In the genomic region with DNA sequence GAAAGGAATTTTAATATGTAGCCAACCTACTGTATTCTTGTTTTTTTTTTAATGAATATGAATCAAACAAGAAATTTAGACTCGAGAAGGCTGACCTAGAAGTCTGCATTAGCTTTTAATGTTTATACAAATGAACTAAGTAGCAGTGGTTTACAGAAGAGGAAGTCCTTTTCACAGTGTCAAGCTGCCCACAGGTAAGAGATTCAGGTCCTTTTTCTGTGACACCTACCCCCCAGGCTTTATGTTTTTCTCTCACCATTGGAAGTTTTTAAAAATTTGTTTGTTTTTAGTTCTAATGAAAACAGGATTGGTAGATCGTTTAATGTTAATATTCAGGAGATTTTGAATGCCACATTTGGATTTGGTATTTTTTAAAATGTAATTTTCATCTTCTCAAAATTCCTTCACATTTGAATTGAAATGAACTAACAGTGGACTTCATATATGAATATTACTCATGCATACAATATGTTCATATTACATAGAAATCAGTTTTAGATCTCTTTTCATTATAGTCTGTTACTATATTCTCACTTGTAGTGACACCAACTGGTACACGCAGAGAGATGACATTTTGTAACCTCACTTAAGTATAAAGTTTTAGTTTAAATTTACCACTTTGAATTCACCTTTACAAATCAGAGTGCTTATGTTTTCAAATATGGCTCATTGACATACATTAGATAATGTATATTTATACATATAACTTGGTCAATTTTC, we compare ENCODE assay signal across 9 cellular contexts. TPM values are rescaled to one million over a fixed set of nuclear protein-coding genes. Genes with fewer than 3 reads are reported as not detected.
DNase-seq lines count a peak whose midpoint lies in the region; ATAC-seq and TF ChIP-seq lines count a peak whose summit lies in the region.
"Had no signal": no experiment of that assay in that cellular context is flagged by ENCODE, and none has a peak within 500 bp of the region (broad histone marks: within the 10 kb centered on the region; RNA-seq: fewer than 3 reads in every experiment).

No MANE protein-coding gene starts in this region.

- peaks cover 62% of the 10 kb centered on the region for H3K4me1 Mint-ChIP-seq in activated CD4-positive, alpha-beta T cell treated with anti-CD3 and anti-CD28 coated beads, Interleukin-2, amount 10 ng/mL, durations not matched to agents 24 days and 14 days
- H3K4me1 Mint-ChIP-seq in activated CD4-positive, alpha-beta memory T cell treated with anti-CD3 and anti-CD28 coated beads for 36 hours (ENCODE audit: low read depth): peaks cover 80% of the 10 kb centered on the region

- TF ChIP-seq CTCF in lower lobe of right lung (IDR thresholded peaks at IDR 0.05) (no peak), foreskin fibroblast (IDR thresholded peaks at IDR 0.05; ENCODE audit: low read depth, low read length) (no peak)

- POLR2A ChIA-PET in activated CD4-positive, alpha-beta memory T cell treated with anti-CD3 and anti-CD28 coated beads for 36 hours (lab: Charles Lee): interaction anchor here (0.6 to 3.0 kb wide), 12 partner anchors 10 to 559 kb away, joined by 3 to 44 read pairs (median 4); a partner anchor contains a TSS

- CTCF ChIA-PET in activated CD4-positive, alpha-beta memory T cell treated with anti-CD3 and anti-CD28 coated beads for 36 hours (lab: Charles Lee): interaction anchor here (0.6 to 3.0 kb wide), 13 partner anchors 10 to 211 kb away, joined by 3 to 43 read pairs (median 4); a partner anchor contains a TSS

- peaks cover 11% of the 10 kb centered on the region for H3K9me3 ChIP-seq in lower lobe of right lung

- no peaks in the 10 kb centered on the region for H3K27me3 Mint-ChIP-seq in activated CD4-positive, alpha-beta T cell treated with anti-CD3 and anti-CD28 coated beads, Interleukin-2, amount 10 ng/mL, durations not matched to agents 24 days and 14 days
- H3K27me3 Mint-ChIP-seq in activated CD4-positive, alpha-beta memory T cell treated with anti-CD3 and anti-CD28 coated beads for 36 hours: no peaks in the 10 kb centered on the region

- DNase-seq in activated CD4-positive, alpha-beta T cell treated with anti-CD3 and anti-CD28 coated beads, Interleukin-2, amount 10 ng/mL, durations not matched to agents 24 days and 14 days: peak; percentile 21
- DNase-seq in activated CD4-positive, alpha-beta T cell treated with anti-CD3 and anti-CD28 coated beads, Interleukin-2, amount 50 U/mL, for 1 hour: no peak
- DNase-seq in activated CD4-positive, alpha-beta memory T cell treated with anti-CD3 and anti-CD28 coated beads for 36 hours: no peak
- DNase-seq in lower lobe of right lung: no peak
- no peak for DNase-seq in hippocampal formation (lab: John Stamatoyannopoulos, UW)
- DNase-seq in foreskin fibroblast: no peak
- DNase-seq in activated CD4-positive, alpha-beta T cell treated with anti-CD3 and anti-CD28 coated beads for 1 hour: no peak

- H3K36me3 ChIP-seq in lower lobe of right lung: peaks cover under 1% of the 10 kb centered on the region

- intact Hi-C loops in activated CD4-positive, alpha-beta T cell treated with anti-CD3 and anti-CD28 coated beads, Interleukin-2, amount 10 ng/mL, durations not matched to agents 24 days and 14 days (cut with micrococcal nuclease): no loop called here
- intact Hi-C loops in activated CD4-positive, alpha-beta memory T cell treated with anti-CD3 and anti-CD28 coated beads for 36 hours (cut with micrococcal nuclease): loop anchor here (2.0 to 5.0 kb wide), 3 partner anchors 60 to 1673 kb away; no protein-coding TSS in a partner anchor
- intact Hi-C loops in lower lobe of right lung (cut with DNase I): no loop called here

- H3K27ac ChIP-seq in lower lobe of right lung: peak overlapping the region; percentile 44
- H3K27ac ChIP-seq: C4-2B had no signal

- H3K27me3 ChIP-seq in lower lobe of right lung (ENCODE audit: low read depth): no peaks in the 10 kb centered on the region

- peak overlapping the region; percentile 22 for H3K4me3 ChIP-seq in lower lobe of right lung
- no peak overlapping the region for H3K4me3 ChIP-seq in foreskin fibroblast (ENCODE audit: low read depth in 1 of 2, low read length in 2 of 2)

- peak; percentile 23 for ATAC-seq in HG03060 (IDR thresholded peaks at IDR 0.05; ENCODE audit: low read depth, unreplicated experiment)
- peak in 1 of 2 donors; percentile 39 for ATAC-seq in lower lobe of right lung

- H3K27ac Mint-ChIP-seq in activated CD4-positive, alpha-beta T cell treated with anti-CD3 and anti-CD28 coated beads, Interleukin-2, amount 10 ng/mL, durations not matched to agents 24 days and 14 days: peak overlapping the region; percentile 93
- H3K27ac Mint-ChIP-seq in activated CD4-positive, alpha-beta memory T cell treated with anti-CD3 and anti-CD28 coated beads for 36 hours: peak overlapping the region; percentile 93

- peak overlapping the region; percentile 78 for H3K4me3 Mint-ChIP-seq in activated CD4-positive, alpha-beta T cell treated with anti-CD3 and anti-CD28 coated beads, Interleukin-2, amount 10 ng/mL, durations not matched to agents 24 days and 14 days
- peak overlapping the region; percentile 74 for H3K4me3 Mint-ChIP-seq in activated CD4-positive, alpha-beta memory T cell treated with anti-CD3 and anti-CD28 coated beads for 36 hours

- H3K4me1 ChIP-seq in lower lobe of right lung: peaks cover 33% of the 10 kb centered on the region

- peaks cover 36% of the 10 kb centered on the region for H3K36me3 Mint-ChIP-seq in activated CD4-positive, alpha-beta T cell treated with anti-CD3 and anti-CD28 coated beads, Interleukin-2, amount 10 ng/mL, durations not matched to agents 24 days and 14 days (ENCODE audit: low read depth)
- peaks cover 37% of the 10 kb centered on the region for H3K36me3 Mint-ChIP-seq in activated CD4-positive, alpha-beta memory T cell treated with anti-CD3 and anti-CD28 coated beads for 36 hours

- H3K9me3 Mint-ChIP-seq in activated CD4-positive, alpha-beta T cell treated with anti-CD3 and anti-CD28 coated beads, Interleukin-2, amount 10 ng/mL, durations not matched to agents 24 days and 14 days: peaks cover 4% of the 10 kb centered on the region
- peaks cover 7% of the 10 kb centered on the region for H3K9me3 Mint-ChIP-seq in activated CD4-positive, alpha-beta memory T cell treated with anti-CD3 and anti-CD28 coated beads for 36 hours

RNA-seq across cellular contexts. Expression of a gene that starts 29.7 kb away (rescaled TPM):
- total RNA-seq in activated CD4-positive, alpha-beta T cell treated with anti-CD3 and anti-CD28 coated beads, Interleukin-2, amount 10 ng/mL, durations not matched to agents 24 days and 14 days: 62.6 and 72.4 TPM in 2 replicates
- total RNA-seq in activated CD4-positive, alpha-beta memory T cell treated with anti-CD3 and anti-CD28 coated beads for 36 hours: 10 to 100 TPM; 93.0 to 94.1 TPM
- total RNA-seq in lower lobe of right lung: 76.9 TPM
